In the genomic region with DNA sequence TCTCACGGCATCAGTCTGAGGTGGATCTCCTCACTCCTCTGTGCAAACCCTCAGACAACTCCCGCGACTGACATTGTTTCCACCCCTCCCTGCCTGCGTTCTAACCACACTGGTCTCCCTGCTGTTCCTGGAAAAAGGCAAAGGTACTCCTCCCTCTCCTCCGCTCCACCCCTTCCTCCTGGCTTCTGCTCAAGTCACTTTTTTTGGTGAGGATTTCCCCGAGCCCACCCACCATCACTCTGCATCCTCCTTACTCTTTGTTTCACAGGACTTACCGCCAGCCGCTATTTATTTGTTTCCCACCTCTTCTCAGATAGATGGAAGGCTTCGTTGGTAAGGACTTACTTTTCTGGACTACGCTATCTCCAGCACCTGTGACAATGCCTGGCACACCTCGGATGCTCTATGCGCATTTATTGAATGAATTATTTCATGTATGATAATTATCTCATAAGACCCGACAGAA, we compare ENCODE assay signal across 21 cellular contexts. TPM values are rescaled to one million over a fixed set of nuclear protein-coding genes. Genes with fewer than 3 reads are reported as not detected.
DNase-seq lines count a peak whose midpoint lies in the region; ATAC-seq lines count a peak whose summit lies in the region.
"Had no signal": no experiment of that assay in that cellular context is flagged by ENCODE, and none has a peak within 500 bp of the region (broad histone marks: within the 10 kb centered on the region; RNA-seq: fewer than 3 reads in every experiment).

No MANE protein-coding gene starts in this region.

- H3K4me3 ChIP-seq in BLaER1 (peak overlapping the region; percentile 69), H7 (ENCODE audit: insufficient read depth, low read depth, low read length) (no peak overlapping the region)
- H3K4me3 ChIP-seq: GM23248, MG63 had no signal

- H3K27ac ChIP-seq in BLaER1, result peak overlapping the region; percentile 71
- H3K27ac ChIP-seq: GM23248 had no signal

- ATAC-seq in GM21526 (IDR thresholded peaks at IDR 0.05; ENCODE audit: low FRiP score, unreplicated experiment), result no peak

- peak; percentile 30 for DNase-seq in H7
- peak; percentile 35 for DNase-seq in NCI-H69 (lab: John Stamatoyannopoulos, UW)
- DNase-seq in iPS-NIHi7 (ENCODE audit: extremely low spot score), result peak; percentile 10
- DNase-seq in A172 (ENCODE audit: low spot score), result no peak
- no peak for DNase-seq in RKO (ENCODE audit: low spot score)
- no peak for DNase-seq in NCI-H345 (lab: John Stamatoyannopoulos, UW)
- DNase-seq: ACHN; AML-193; CD4-positive, alpha-beta T cell; GM23248; KG1; MG63; NCI-H1092; NCI-H1694; NCI-H2107; NCI-H446 treated with DMSO at 0.1 percent for 48 hours; NCI-H748 treated with DMSO at 0.1 percent for 48 hours; SIG-M5 had no signal

- H3K27me3 ChIP-seq in BLaER1 (peaks cover 13% of the 10 kb centered on the region), H7 (ENCODE audit: control insufficient read depth, insufficient read depth, low read length) (no peaks in the 10 kb centered on the region)
- H3K27me3 ChIP-seq: MG63 had no signal

- peaks cover 100% of the 10 kb centered on the region for H3K4me1 ChIP-seq in BLaER1

- H3K4me2 ChIP-seq in BLaER1, result peak overlapping the region; percentile 86

- H3K36me3 ChIP-seq in BLaER1 (no peaks in the 10 kb centered on the region), H7 (replicated peaks; ENCODE audit: control insufficient read depth, insufficient read depth, low read length) (no peaks in the 10 kb centered on the region)
- H3K36me3 ChIP-seq: MG63 had no signal

- no peaks in the 10 kb centered on the region for H4K20me1 ChIP-seq in BLaER1

- H3K9ac ChIP-seq in BLaER1, result peak overlapping the region; percentile 75
- H3K9ac ChIP-seq: GM23248 had no signal

- no peaks in the 10 kb centered on the region for H3K9me3 ChIP-seq in BLaER1

RNA-seq across cellular contexts. Expression of a gene that starts 25.6 kb away (rescaled TPM):
- not detected in 2 replicates for total RNA-seq in H7 (2014; rRNA removed; shearing (Covaris generic))
- not detected in 2 replicates for total RNA-seq in A172 (2014; rRNA removed; shearing (Covaris generic))
- total RNA-seq: CD4-positive, alpha-beta T cell; GM23248; T-helper 1 cell treated with Interleukin-12 subunit alpha and Interleukin-12 subunit beta and Interleukin-4 antibody, amounts not matched to agents 30 ng/mL and 1 ng/mL, for 36 hours had no signal

Comparison
In these comparisons a context has a peak if more than half of its experiments do, and no peak if none do; other contexts are left out.
1. DNase-seq: peak in H7 (single experiment), NCI-H69 (single experiment) and iPS-NIHi7 (single experiment); none in A172 (single experiment), RKO (single experiment) and NCI-H345 (single experiment).